In genomic region chr6:132021552-132022375, GRCh38 we compare ENCODE assay signal across 1 cellular context.
TF ChIP-seq lines count a peak whose summit lies in the region.

No MANE protein-coding gene starts in this region.

TF ChIP-seq in HepG2, 621 proteins besides CTCF, POLR2A, EP300 and RAD21 (continued from another document and continues in another):
- TF ChIP-seq PLSCR1 (CRISPR knock-in tag; IDR thresholded peaks at IDR 0.05; ENCODE audit: borderline replicate concordance) (no peak), TFDP1 (CRISPR knock-in tag; IDR thresholded peaks at IDR 0.05; ENCODE audit: borderline replicate concordance) (no peak), GABPB1 (CRISPR knock-in tag; IDR thresholded peaks at IDR 0.05) (no peak), ZNF780A (CRISPR knock-in tag; IDR thresholded peaks at IDR 0.05) (no peak), THYN1 (CRISPR knock-in tag; IDR thresholded peaks at IDR 0.05; ENCODE audit: borderline replicate concordance, low read depth) (no peak), SATB2 (CRISPR knock-in tag; IDR thresholded peaks at IDR 0.05) (no peak), SALL1 (CRISPR knock-in tag; IDR thresholded peaks at IDR 0.05) (peak; percentile 87), KAT2B (IDR thresholded peaks at IDR 0.05; ENCODE audit: borderline replicate concordance, low read depth, low read length) (no peak), ZNF678 (CRISPR knock-in tag; IDR thresholded peaks at IDR 0.05) (no peak), REL (CRISPR knock-in tag; conservative IDR thresholded peaks at IDR 0.05) (no peak), TOPORS (CRISPR knock-in tag; IDR thresholded peaks at IDR 0.05) (no peak), CENPT (CRISPR knock-in tag; IDR thresholded peaks at IDR 0.05; ENCODE audit: low read depth) (no peak), SRF (IDR thresholded peaks at IDR 0.05; ENCODE audit: low read depth, low read length) (peak; percentile 84; the same call in 1 of the 2 replicates), RARA (CRISPR knock-in tag; IDR thresholded peaks at IDR 0.05) (peak; percentile 55), ZNF367 (CRISPR knock-in tag; IDR thresholded peaks at IDR 0.05; ENCODE audit: borderline replicate concordance) (no peak), ZBTB4 (CRISPR knock-in tag; IDR thresholded peaks at IDR 0.05; ENCODE audit: borderline replicate concordance) (0 out of 2 replicates have a peak, but pooled peaks have one; percentile 86), SRY (CRISPR knock-in tag; IDR thresholded peaks at IDR 0.05) (no peak), GATA4 (IDR thresholded peaks at IDR 0.05; ENCODE audit: borderline replicate concordance, low read depth) (no peak), ZNF12 (CRISPR knock-in tag; IDR thresholded peaks at IDR 0.05) (no peak), RARG (CRISPR knock-in tag; IDR thresholded peaks at IDR 0.05; ENCODE audit: low read depth) (no peak), BHLHE40 (IDR thresholded peaks at IDR 0.05; ENCODE audit: low read length) (no peak), ZEB1 (IDR thresholded peaks at IDR 0.05; ENCODE audit: insufficient replicate concordance, low read depth) (peak; percentile 38), BRF2 (CRISPR knock-in tag; IDR thresholded peaks at IDR 0.05) (no peak), RAD51 (IDR thresholded peaks at IDR 0.05; ENCODE audit: borderline replicate concordance) (no peak), HNRNPL (IDR thresholded peaks at IDR 0.05; ENCODE audit: low read depth, low read length) (no peak), POLR2G (IDR thresholded peaks at IDR 0.05; ENCODE audit: low read depth, low read length) (no peak), ZNF160 (CRISPR knock-in tag; IDR thresholded peaks at IDR 0.05) (no peak), MBD4 (IDR thresholded peaks at IDR 0.05; ENCODE audit: borderline replicate concordance, low read length) (no peak; the same call in 1 of the 2 replicates), KLF13 (CRISPR knock-in tag; IDR thresholded peaks at IDR 0.05) (no peak), HOXA5 (CRISPR knock-in tag; IDR thresholded peaks at IDR 0.05) (no peak), ZNF777 (CRISPR knock-in tag; IDR thresholded peaks at IDR 0.05) (no peak), DPF2 (CRISPR knock-in tag; IDR thresholded peaks at IDR 0.05; ENCODE audit: borderline replicate concordance, low read depth) (peak; percentile 61), ZNF563 (CRISPR knock-in tag; IDR thresholded peaks at IDR 0.05) (no peak), ZNF839 (CRISPR knock-in tag; IDR thresholded peaks at IDR 0.05; ENCODE audit: borderline replicate concordance) (no peak), POLR2AphosphoS5 (IDR thresholded peaks at IDR 0.05; ENCODE audit: low read depth, low read length) (no peak), ZNF33B (CRISPR knock-in tag; IDR thresholded peaks at IDR 0.05) (no peak), ZSCAN9 (CRISPR knock-in tag; IDR thresholded peaks at IDR 0.05; ENCODE audit: borderline replicate concordance) (peak; percentile 80; the same call in 1 of the 2 replicates), AFF4 (CRISPR knock-in tag; IDR thresholded peaks at IDR 0.05) (no peak), HNRNPUL1 (IDR thresholded peaks at IDR 0.05; ENCODE audit: low read depth, low read length) (no peak), CBX2 (IDR thresholded peaks at IDR 0.05; ENCODE audit: low read depth, low read length) (no peak), CBX2 (CRISPR knock-in tag; IDR thresholded peaks at IDR 0.05; ENCODE audit: low read depth) (no peak), ZNF720 (CRISPR knock-in tag; IDR thresholded peaks at IDR 0.05) (no peak), FLYWCH1 (CRISPR knock-in tag; IDR thresholded peaks at IDR 0.05) (no peak), PLRG1 (conservative IDR thresholded peaks at IDR 0.05) (no peak), MLXIP (CRISPR knock-in tag; IDR thresholded peaks at IDR 0.05; ENCODE audit: borderline replicate concordance) (no peak), ZFP36L2 (CRISPR knock-in tag; IDR thresholded peaks at IDR 0.05) (no peak), ZGPAT (CRISPR knock-in tag; IDR thresholded peaks at IDR 0.05) (peak; percentile 66), ZFP36 (IDR thresholded peaks at IDR 0.05; ENCODE audit: borderline replicate concordance, low read depth, low read length, partially characterized antibody) (no peak), FOXC1 (CRISPR knock-in tag; IDR thresholded peaks at IDR 0.05; ENCODE audit: borderline replicate concordance) (no peak), ZNF639 (CRISPR knock-in tag; conservative IDR thresholded peaks at IDR 0.05) (no peak)
- TF ChIP-seq, protein P1, sequence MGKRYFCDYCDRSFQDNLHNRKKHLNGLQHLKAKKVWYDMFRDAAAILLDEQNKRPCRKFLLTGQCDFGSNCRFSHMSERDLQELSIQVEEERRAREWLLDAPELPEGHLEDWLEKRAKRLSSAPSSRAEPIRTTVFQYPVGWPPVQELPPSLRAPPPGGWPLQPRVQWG (CRISPR knock-in tag; IDR thresholded peaks at IDR 0.05; ENCODE audit: borderline replicate concordance, low read depth) = no peak
